In genomic region chr9:16120727-16121126, GRCh38 we compare ENCODE assay signal across 20 cellular contexts.
DNase-seq lines count a peak whose midpoint lies in the region; ATAC-seq, FAIRE-seq and TF ChIP-seq lines count a peak whose summit lies in the region.
"Had no signal": no experiment of that assay in that cellular context is flagged by ENCODE, and none has a peak within 500 bp of the region (broad histone marks: within the 10 kb centered on the region; RNA-seq: fewer than 3 reads in every experiment).

No MANE protein-coding gene starts in this region.

- peak overlapping the region; percentile 73 for H3K9ac ChIP-seq in astrocyte (ENCODE audit: low read length)
- H3K9ac ChIP-seq: SK-N-SH had no signal

- H3K27me3 Mint-ChIP-seq in astrocyte (ENCODE audit: low read depth, unreplicated experiment) = no peaks in the 10 kb centered on the region
- H3K27me3 Mint-ChIP-seq: CD4-positive, CD25-positive, alpha-beta regulatory T cell had no signal

- DNase-seq in HK-2 (ENCODE audit: unreplicated experiment) (peak; percentile 5), astrocyte (ENCODE audit: low read depth) (no peak), osteoblast (ENCODE audit: insufficient read length, low spot score, missing footprints) (no peak), aorta (no peak), Kasumi-1 (lab: John Stamatoyannopoulos, UW) (no peak), OCI-LY7 (ENCODE audit: low spot score) (no peak), BE2C (no peak)
- DNase-seq: CD4-positive, CD25-positive, alpha-beta regulatory T cell; DMS79; NCI-H1048; NCI-H1417 treated with DMSO at 0.1 percent for 48 hours; NCI-H187; NCI-H446; NCI-H526; PC-3; SHP77; SK-N-SH had no signal

- peak overlapping the region; percentile 97 for H3K27ac Mint-ChIP-seq in astrocyte (ENCODE audit: unreplicated experiment)
- H3K27ac Mint-ChIP-seq: CD4-positive, CD25-positive, alpha-beta regulatory T cell; IgD-negative memory B cell had no signal

- peak; percentile 9 for ATAC-seq in aorta (ENCODE audit: low FRiP score)
- ATAC-seq: A549 had no signal

- H2AFZ ChIP-seq in astrocyte (ENCODE audit: low read depth, low read length) (no peak overlapping the region), osteoblast (ENCODE audit: low read length) (peak overlapping the region; percentile 58), OCI-LY7 (ENCODE audit: low read length) (no peak overlapping the region)

- H3K27me3 ChIP-seq in astrocyte (ENCODE audit: insufficient read depth, low read length) (no peaks in the 10 kb centered on the region), osteoblast (ENCODE audit: insufficient read depth, low read length) (no peaks in the 10 kb centered on the region), aorta (ENCODE audit: control insufficient read depth in 1 of 2, insufficient read depth in 2 of 2, low read length in 1 of 2) (no peaks in the 10 kb centered on the region), BE2C (no peaks in the 10 kb centered on the region)

- H3K4me2 ChIP-seq in astrocyte (ENCODE audit: low read length) (peak overlapping the region; percentile 60), osteoblast (ENCODE audit: insufficient read depth, low read length) (peak overlapping the region; percentile 66), OCI-LY7 (ENCODE audit: low read length) (no peak overlapping the region)

- WGBS in aorta, 2 donors = 89 to 92% methylated on average over 7 of the region's 7 CpGs

- no peaks in the 10 kb centered on the region for H3K36me3 ChIP-seq in astrocyte (ENCODE audit: insufficient read depth, low read length)
- H3K36me3 ChIP-seq in osteoblast (ENCODE audit: insufficient read depth, low read length) = no peaks in the 10 kb centered on the region
- no peaks in the 10 kb centered on the region for H3K36me3 ChIP-seq in aorta (ENCODE audit: control insufficient read depth in 1 of 2, insufficient read depth in 2 of 2, low read length in 1 of 2)
- H3K36me3 ChIP-seq in OCI-LY7 (ENCODE audit: insufficient read depth, low read length) = no peaks in the 10 kb centered on the region
- no peaks in the 10 kb centered on the region for H3K36me3 ChIP-seq in BE2C

- peaks cover 50% of the 10 kb centered on the region for H3K4me1 Mint-ChIP-seq in astrocyte (ENCODE audit: low read depth, unreplicated experiment)
- H3K4me1 Mint-ChIP-seq: IgD-negative memory B cell had no signal

- no TSS peak for BruUV-seq in OCI-LY7 (replicated peaks; lab: Mats Ljungman, UMichigan)

- H3K4me3 Mint-ChIP-seq in astrocyte (ENCODE audit: unreplicated experiment) = peak overlapping the region; percentile 21
- H3K4me3 Mint-ChIP-seq: IgD-negative memory B cell had no signal

- intact Hi-C loops in aorta (cut with DNase I) (no loop called here), OCI-LY7 (cut with micrococcal nuclease; ENCODE audit: unreplicated experiment) (no loop called here)

- CTCF ChIA-PET in OCI-LY7 (lab: Charles Lee; ENCODE audit: unreplicated experiment) = no interaction called here

- H3K9me3 ChIP-seq in astrocyte (ENCODE audit: insufficient read depth, low read depth, low read length) (peaks cover 2% of the 10 kb centered on the region), osteoblast (ENCODE audit: low read depth, low read length) (no peaks in the 10 kb centered on the region), aorta (ENCODE audit: control insufficient read depth, low read length) (no peaks in the 10 kb centered on the region), OCI-LY7 (ENCODE audit: low read length) (no peaks in the 10 kb centered on the region), BE2C (no peaks in the 10 kb centered on the region)
- H3K9me3 ChIP-seq: A549, SK-N-SH had no signal

- no peaks in the 10 kb centered on the region for H3K36me3 Mint-ChIP-seq in astrocyte (ENCODE audit: low read depth, unreplicated experiment)
- H3K36me3 Mint-ChIP-seq: CD4-positive, CD25-positive, alpha-beta regulatory T cell; IgD-negative memory B cell had no signal

- H3K9me2 ChIP-seq in OCI-LY7 (ENCODE audit: insufficient read depth, low read length) = no peaks in the 10 kb centered on the region
- H3K9me2 ChIP-seq: SK-N-SH had no signal

- TF ChIP-seq CTCF in astrocyte (IDR thresholded peaks at IDR 0.05; ENCODE audit: insufficient read depth, low read depth, low read length) (no peak), osteoblast (IDR thresholded peaks at IDR 0.05; ENCODE audit: extremely low read depth, low read depth, low read length) (no peak), OCI-LY7 (conservative IDR thresholded peaks at IDR 0.05; ENCODE audit: low read length) (no peak), BE2C (IDR thresholded peaks at IDR 0.05; ENCODE audit: low read depth, low read length) (no peak)

- H3K27ac ChIP-seq in astrocyte (ENCODE audit: low read depth, low read length) = peak overlapping the region; percentile 95
- peak overlapping the region; percentile 87 for H3K27ac ChIP-seq in osteoblast (ENCODE audit: low read depth, low read length)
- H3K27ac ChIP-seq in aorta (ENCODE audit: low read depth in 1 of 2, low read length in 2 of 2) = no peak overlapping the region
- no peak overlapping the region for H3K27ac ChIP-seq in OCI-LY7 (ENCODE audit: low read depth, low read length, poor library complexity, severe bottlenecking)

- POLR2A ChIA-PET in OCI-LY7 (lab: Charles Lee) = no interaction called here

- H3K9me3 Mint-ChIP-seq in astrocyte (ENCODE audit: unreplicated experiment) = peaks cover 3% of the 10 kb centered on the region

- H4K20me1 ChIP-seq in astrocyte (ENCODE audit: insufficient read depth, low read length) (no peaks in the 10 kb centered on the region), osteoblast (ENCODE audit: insufficient read depth, low read length) (no peaks in the 10 kb centered on the region), OCI-LY7 (ENCODE audit: insufficient read depth, low read length) (no peaks in the 10 kb centered on the region)

- FAIRE-seq in astrocyte (lab: Jason Lieb, UNC) = no peak
- FAIRE-seq: A549, GM19239 had no signal

- H3K4me3 ChIP-seq in astrocyte (ENCODE audit: insufficient read depth, low read depth, low read length) = no peak overlapping the region
- H3K4me3 ChIP-seq in osteoblast (ENCODE audit: insufficient read depth, low read length) = peak overlapping the region; percentile 18
- H3K4me3 ChIP-seq in aorta (ENCODE audit: low read length in 2 of 2) = no peak overlapping the region
- no peak overlapping the region for H3K4me3 ChIP-seq in OCI-LY7 (ENCODE audit: low read depth, low read length, poor library complexity, severe bottlenecking)
- H3K4me3 ChIP-seq in BE2C (ENCODE audit: low read depth, low read length) = no peak overlapping the region
- H3K4me3 ChIP-seq: A549 had no signal

- H3K4me1 ChIP-seq in astrocyte (ENCODE audit: insufficient read depth, low read length) = peaks cover 38% of the 10 kb centered on the region
- peaks cover 37% of the 10 kb centered on the region for H3K4me1 ChIP-seq in osteoblast (ENCODE audit: insufficient read depth, low read length)
- H3K4me1 ChIP-seq in aorta (ENCODE audit: control insufficient read depth in 1 of 2, insufficient read depth in 2 of 2, low read length in 2 of 2) = no peaks in the 10 kb centered on the region
- no peaks in the 10 kb centered on the region for H3K4me1 ChIP-seq in OCI-LY7 (ENCODE audit: insufficient read depth, low read length, poor library complexity, severe bottlenecking)
- no peaks in the 10 kb centered on the region for H3K4me1 ChIP-seq in BE2C

- no peaks in the 10 kb centered on the region for H3K79me2 ChIP-seq in astrocyte (ENCODE audit: insufficient read depth, low read length)
- H3K79me2 ChIP-seq in osteoblast (ENCODE audit: insufficient read depth, low read length) = no peaks in the 10 kb centered on the region
- H3K79me2 ChIP-seq in OCI-LY7 (ENCODE audit: insufficient read depth, low read depth, low read length) = no peaks in the 10 kb centered on the region

Comparison
In these comparisons a context has a peak if more than half of its experiments do, and no peak if none do; other contexts are left out.
1. H3K27ac ChIP-seq: peak in astrocyte (single experiment) and osteoblast (single experiment); none in aorta (0 of 2) and OCI-LY7 (single experiment).